ENCODE assay signal across 10 cellular contexts in the genomic region with DNA sequence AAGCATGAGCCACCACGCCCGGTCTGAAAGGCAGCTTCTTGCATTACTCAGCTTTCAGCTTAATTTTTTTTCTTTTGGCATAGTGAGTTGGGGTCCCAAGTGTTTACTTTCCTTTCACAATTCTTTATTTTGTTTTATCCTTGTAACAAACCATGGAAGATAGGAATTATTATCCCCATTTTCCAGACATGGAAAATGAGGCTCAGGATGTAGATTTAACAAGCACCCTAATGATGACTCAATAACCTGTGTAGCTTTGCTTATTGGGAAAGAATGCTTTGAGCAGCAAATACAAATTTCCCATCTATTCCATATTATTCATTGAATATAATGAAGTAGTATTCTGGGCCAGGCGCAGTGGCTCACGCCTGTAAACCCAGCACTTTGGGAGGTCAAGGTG.
"Had no signal": no experiment of that assay in that cellular context is flagged by ENCODE, and none has a peak within 500 bp of the region (broad histone marks: within the 10 kb centered on the region; RNA-seq: fewer than 3 reads in every experiment).

No MANE protein-coding gene starts in this region.

- H3K4me1 ChIP-seq: HAP-1 had no signal

- FAIRE-seq: H1, H54 had no signal

- H3K9me3 Mint-ChIP-seq: GM23338, HFFc6 had no signal

- H3K27ac Mint-ChIP-seq: GM23338, H9, HFFc6 had no signal

- H3K4me3 ChIP-seq: GM23338, HAP-1 had no signal

- H3K4me2 ChIP-seq: GM23338 had no signal

- H3K4me3 Mint-ChIP-seq: GM23338, H9, HFFc6 had no signal

- H3K9me3 ChIP-seq: HAP-1 had no signal

- H3K36me3 ChIP-seq: HAP-1 had no signal

- DNase-seq: GOT3, H7, H9, HCEC 1CT, HFFc6 had no signal

- ATAC-seq: GM23338, HCT116 had no signal
